In genomic region chr3:12707425-12707824, GRCh38 we compare ENCODE assay signal across 14 cellular contexts. TPM values are rescaled to one million over a fixed set of nuclear protein-coding genes. Genes with fewer than 3 reads are reported as not detected.
A peak's percentile ranks its signal among the peaks of the same experiment; 100 is the strongest.
DNase-seq lines count a peak whose midpoint lies in the region; FAIRE-seq and TF ChIP-seq lines count a peak whose summit lies in the region.
"Had no signal": no experiment of that assay in that cellular context is flagged by ENCODE, and none has a peak within 500 bp of the region (broad histone marks: within the 10 kb centered on the region; RNA-seq: fewer than 3 reads in every experiment).

No MANE protein-coding gene starts in this region.

- no peak overlapping the region for H2AK5ac ChIP-seq in H1 (ENCODE audit: low read depth, low read length)

- H3K56ac ChIP-seq in H1 (replicated peaks; ENCODE audit: insufficient read length, low read depth, low read length) = no peak overlapping the region

- TF ChIP-seq POLR2A in H1 (IDR thresholded peaks at IDR 0.05; ENCODE audit: control extremely low read depth in 1 of 2, low read depth in 2 of 2, low read length in 2 of 2) = no peak

- no peaks in the 10 kb centered on the region for H3K79me1 ChIP-seq in H1 (ENCODE audit: low read depth, low read length)

- no peak for TF ChIP-seq EP300 in H1 (IDR thresholded peaks at IDR 0.05; ENCODE audit: borderline replicate concordance in 1 of 2, low read depth in 2 of 2, low read length in 2 of 2)

- peak overlapping the region; percentile 44 for H3K4ac ChIP-seq in H1 (replicated peaks; ENCODE audit: insufficient read length, low read depth, low read length)

- no peak overlapping the region for H3K23ac ChIP-seq in H1 (ENCODE audit: insufficient read length)

- no peak overlapping the region for H4K5ac ChIP-seq in H1 (ENCODE audit: insufficient read length, low read depth, low read length)

- no peak for FAIRE-seq in H1 (lab: Jason Lieb, UNC)

- H3K79me2 ChIP-seq in H1 (ENCODE audit: control insufficient read depth in 1 of 2, insufficient read depth in 2 of 2, low read length in 2 of 2) = no peaks in the 10 kb centered on the region

- 100% methylated on average over 2 of the region's 2 CpGs; no CpG with 5 or more reads in 1 of the 2 experiments for WGBS in H1 (ENCODE audit: extremely low coverage in 1 of 2, insufficient coverage in 1 of 2, insufficient read length in 1 of 2, insufficient replicate concordance in 2 of 2, low coverage in 1 of 2, low lambda C conversion rate in 2 of 2, missing lambda C conversion rate in 1 of 2), 2 experiments

- no peak for TF ChIP-seq RAD21 in H1 (IDR thresholded peaks at IDR 0.05 in 1 of 2, conservative IDR thresholded peaks at IDR 0.05 in 1 of 2; ENCODE audit: low read depth in 2 of 2, low read length in 2 of 2)

- no peak overlapping the region for H3K4me2 ChIP-seq in H1 (ENCODE audit: insufficient read depth in 1 of 2, low read depth in 2 of 2, low read length in 2 of 2)

- H2BK120ac ChIP-seq in H1 (replicated peaks; ENCODE audit: low read depth, low read length) = no peak overlapping the region

- H4K20me1 ChIP-seq in H1 (replicated peaks in 1 of 2; ENCODE audit: control insufficient read depth in 1 of 2, insufficient read depth in 2 of 2, low read length in 2 of 2) = no peaks in the 10 kb centered on the region

- H3K9me3 ChIP-seq in H1 (ENCODE audit: insufficient read depth in 2 of 2, low read depth in 1 of 2, low read length in 1 of 2) = no peaks in the 10 kb centered on the region
- H3K9me3 ChIP-seq: colonic mucosa, ovary, testis had no signal

- no peaks in the 10 kb centered on the region for H3K27me3 ChIP-seq in H1 (replicated peaks in 1 of 4; ENCODE audit: control insufficient read depth in 3 of 4, extremely low read depth in 1 of 4, insufficient read depth in 3 of 4, low read length in 3 of 4)
- H3K27me3 ChIP-seq: colonic mucosa, ovary, testis had no signal

- H4K8ac ChIP-seq in H1 (ENCODE audit: extremely low read depth, insufficient read depth, low read length) = no peak overlapping the region

- no peak overlapping the region for H2BK5ac ChIP-seq in H1 (ENCODE audit: low read depth, low read length)

- H3K4me3 ChIP-seq in H1 (ENCODE audit: extremely low read depth in 1 of 4, insufficient read depth in 2 of 4, low read depth in 3 of 4, low read length in 4 of 4) = no peak overlapping the region
- H3K4me3 ChIP-seq: colonic mucosa, ovary, testis had no signal

- H3K27ac ChIP-seq in H1 (ENCODE audit: low read depth, low read length) = no peak overlapping the region
- H3K27ac ChIP-seq: colonic mucosa, ovary, testis had no signal

- H2BK15ac ChIP-seq in H1 (ENCODE audit: low read length) = no peak overlapping the region

- no peak overlapping the region for H2BK12ac ChIP-seq in H1 (ENCODE audit: low read depth, low read length)

- CTCF ChIA-PET in H1 (lab: Charles Lee; ENCODE audit: partially characterized antibody) = interaction anchor here (0.6 to 4.9 kb wide), 21 partner anchors 8 to 274 kb away, joined by 3 to 29 read pairs (median 6); no protein-coding TSS in a partner anchor

- no peak overlapping the region for H3K14ac ChIP-seq in H1 (ENCODE audit: insufficient read length)

- H2BK20ac ChIP-seq in H1 (ENCODE audit: low read length) = no peak overlapping the region

- POLR2A ChIA-PET in H1 (lab: Charles Lee; ENCODE audit: partially characterized antibody) = interaction anchor here (0.9 to 1.8 kb wide), 3 partner anchors 9 to 125 kb away, joined by 3 to 5 read pairs (median 5); no protein-coding TSS in a partner anchor

- no peak overlapping the region for H3K9ac ChIP-seq in H1 (replicated peaks in 1 of 4; ENCODE audit: extremely low read depth in 1 of 4, low read depth in 3 of 4, low read length in 3 of 4)

- no peak for TF ChIP-seq CTCF in H1 (IDR thresholded peaks at IDR 0.05; ENCODE audit: control extremely low read depth in 1 of 3, insufficient read depth in 1 of 3, low read depth in 1 of 3, low read length in 3 of 3)

- no peaks in the 10 kb centered on the region for H3K23me2 ChIP-seq in H1 (ENCODE audit: low read depth, low read length)

- H2AFZ ChIP-seq in H1 (ENCODE audit: low read length) = no peak overlapping the region

- peak; percentile 8 for DNase-seq in NCI-H2107 treated with DMSO at 0.1 percent for 48 hours (lab: John Stamatoyannopoulos, UW; ENCODE audit: unreplicated experiment)
- DNase-seq in NCI-H2107 (lab: John Stamatoyannopoulos, UW) = no peak
- DNase-seq in NCI-H524 (lab: John Stamatoyannopoulos, UW) = peak; percentile 91 to 97
- no peak for DNase-seq in H1 (ENCODE audit: low read depth in 1 of 2, low spot score in 2 of 2)
- peak; percentile 67 for DNase-seq in renal cortical epithelial cell (ENCODE audit: low read depth)
- no peak for DNase-seq in stimulated activated CD8-positive, alpha-beta memory T cell treated with anti-CD3 and anti-CD28 coated beads, Interleukin-4, amount 100 ng/mL, for 48 hours
- DNase-seq in activated CD4-positive, alpha-beta T cell treated with anti-CD3 and anti-CD28 coated beads for 48 hours = no peak
- no peak for DNase-seq in nucleus accumbens (lab: John Stamatoyannopoulos, UW)
- DNase-seq: colonic mucosa, midbrain, NCI-H1105, ovary, testis had no signal

- H4K91ac ChIP-seq in H1 (replicated peaks; ENCODE audit: insufficient read length, low read length) = no peak overlapping the region

- no peaks in the 10 kb centered on the region for H3K36me3 ChIP-seq in H1 (ENCODE audit: control insufficient read depth in 2 of 4, insufficient read depth in 4 of 4, low read length in 3 of 4)
- H3K36me3 ChIP-seq: colonic mucosa, ovary had no signal

- peaks cover 0 to 4% (median 0%) of the 10 kb centered on the region in 4 experiments; a peak in 2 of 7 replicates for H3K4me1 ChIP-seq in H1 (replicated peaks in 1 of 4; ENCODE audit: control insufficient read depth in 3 of 4, insufficient read depth in 4 of 4, low read length in 3 of 4)
- H3K4me1 ChIP-seq: colonic mucosa, testis had no signal

- no peak overlapping the region for H3K18ac ChIP-seq in H1 (ENCODE audit: extremely low read depth, low read length)

TF ChIP-seq in H1, 55 proteins besides CTCF, POLR2A, EP300 and RAD21 (continues in another document):
- TF ChIP-seq SIX5 (IDR thresholded peaks at IDR 0.05; ENCODE audit: low read depth, low read length) (no peak), RNF2 (IDR thresholded peaks at IDR 0.05; ENCODE audit: borderline replicate concordance, low read depth, low read length, missing control alignments, poor library complexity, severe bottlenecking) (no peak), MAFK (IDR thresholded peaks at IDR 0.05; ENCODE audit: low read depth, low read length) (no peak), SAP30 (IDR thresholded peaks at IDR 0.05; ENCODE audit: insufficient read depth, insufficient replicate concordance, low read length) (no peak)

RNA-seq across cellular contexts. Expression of gene RAF1, which starts 43.5 kb away (rescaled TPM):
- total RNA-seq in H1 (2021; fragmentation: NEBNext Ultra II Directional; extraction: Animal tissue kit (Norgen Biotek cat#: 25700)) = 96.7 and 103 TPM in 2 replicates
- polyA plus RNA-seq in H1 (2011; rRNA removed) = 97.5 and 118 TPM in 2 replicates
- polyA plus RNA-seq in H1 (2011; cell fraction: cytosol; rRNA removed) = 107 TPM
- 106 TPM for polyA plus RNA-seq in H1 (2011; cell fraction: nucleus; rRNA removed)
- polyA plus RNA-seq in H1 (2012, experiment 1 of 2) = 84.9 to 99.8 TPM (median 87.2 TPM) in 4 replicates
- polyA plus RNA-seq in H1 (2012, experiment 2 of 2) = 26.2 TPM
- 63.6 TPM for polyA plus RNA-seq in H1 (2013, experiment 1 of 2)
- polyA plus RNA-seq in H1 (2013, experiment 2 of 2) = 64.8 TPM
- polyA minus RNA-seq in H1 (2011; rRNA and poly(A)+ RNA removed) = 245 and 262 TPM in 2 replicates
- 79.9 TPM for polyA minus RNA-seq in H1 (2011; cell fraction: cytosol; rRNA and poly(A)+ RNA removed)
- polyA minus RNA-seq in H1 (2011; cell fraction: nucleus; rRNA and poly(A)+ RNA removed) = 130 TPM
- total RNA-seq in renal cortical epithelial cell = 74.8 and 96.9 TPM in 2 replicates

RNA-seq across cellular contexts. Expression of gene TMEM40, which starts 51.6 kb away (rescaled TPM):
- not detected in 2 replicates for total RNA-seq in H1 (2021; fragmentation: NEBNext Ultra II Directional; extraction: Animal tissue kit (Norgen Biotek cat#: 25700))
- 0.11 and 0.18 TPM in 2 replicates for polyA plus RNA-seq in H1 (2011; rRNA removed)
- 0.26 TPM for polyA plus RNA-seq in H1 (2011; cell fraction: cytosol; rRNA removed)
- 0.57 TPM for polyA plus RNA-seq in H1 (2011; cell fraction: nucleus; rRNA removed)
- polyA plus RNA-seq in H1 (2012, experiment 1 of 2) = 0.28 TPM in 1 of 4 replicates, not detected in the others
- polyA plus RNA-seq in H1 (2012, experiment 2 of 2) = not detected
- polyA plus RNA-seq in H1 (2013, experiment 1 of 2) = 0.12 TPM
- 0.22 TPM for polyA plus RNA-seq in H1 (2013, experiment 2 of 2)
- polyA minus RNA-seq in H1 (2011; rRNA and poly(A)+ RNA removed) = not detected in 2 replicates
- not detected for polyA minus RNA-seq in H1 (2011; cell fraction: cytosol; rRNA and poly(A)+ RNA removed)
- polyA minus RNA-seq in H1 (2011; cell fraction: nucleus; rRNA and poly(A)+ RNA removed) = not detected
- total RNA-seq in renal cortical epithelial cell = 0.10 and 3.3 TPM in 2 replicates
- total RNA-seq: A172, colonic mucosa had no signal

Comparison
In these comparisons a context has a peak if more than half of its experiments do, and no peak if none do; other contexts are left out.
1. DNase-seq: peak in NCI-H2107 treated with DMSO at 0.1 percent for 48 hours (single experiment), NCI-H524 (2 of 2) and renal cortical epithelial cell (single experiment); none in NCI-H2107 (single experiment), H1 (0 of 2), stimulated activated CD8-positive, alpha-beta memory T cell treated with anti-CD3 and anti-CD28 coated beads, Interleukin-4, amount 100 ng/mL, for 48 hours (single experiment), activated CD4-positive, alpha-beta T cell treated with anti-CD3 and anti-CD28 coated beads for 48 hours (single experiment) and nucleus accumbens (0 of 56).